1 cellular context compared by ENCODE assay signal in the genomic region with DNA sequence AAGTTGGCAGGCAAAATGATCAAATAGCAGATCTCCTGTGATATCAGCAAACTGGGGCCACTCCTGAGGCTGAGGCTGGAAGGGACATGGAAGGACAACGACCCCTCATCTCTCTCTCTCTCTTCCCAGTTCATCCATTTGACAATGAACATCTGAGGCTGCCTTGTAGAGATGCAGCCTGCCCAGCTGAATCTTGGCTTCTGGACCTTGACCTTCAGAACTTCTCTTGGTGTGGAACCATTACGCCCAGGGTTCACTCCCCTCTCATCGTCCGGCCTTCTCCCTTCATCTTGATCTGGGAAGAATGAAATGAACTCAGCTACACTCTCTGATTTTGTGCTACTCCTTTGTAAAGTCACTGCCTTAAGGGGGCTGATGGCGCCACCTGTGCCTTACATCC.
TF ChIP-seq lines count a peak whose summit lies in the region.

No MANE protein-coding gene starts in this region.

TF ChIP-seq in IMR-90, 13 proteins besides CTCF, POLR2A, EP300 and RAD21 (continued from another document):
- no peak for TF ChIP-seq SMC3 (IDR thresholded peaks at IDR 0.05; ENCODE audit: low read depth, low read length)
- TF ChIP-seq BHLHE40 (IDR thresholded peaks at IDR 0.05; ENCODE audit: low read depth, low read length) = no peak
- no peak for TF ChIP-seq CEBPB (IDR thresholded peaks at IDR 0.05; ENCODE audit: low read depth, low read length)
- no peak for TF ChIP-seq MAZ (IDR thresholded peaks at IDR 0.05; ENCODE audit: borderline replicate concordance, low read depth, low read length)
- no peak for TF ChIP-seq RFX5 (IDR thresholded peaks at IDR 0.05; ENCODE audit: low read depth, low read length)
- TF ChIP-seq RCOR1 (IDR thresholded peaks at IDR 0.05; ENCODE audit: insufficient replicate concordance, low read length) = no peak
- no peak for TF ChIP-seq CHD1 (IDR thresholded peaks at IDR 0.05; ENCODE audit: low read depth, low read length)
- TF ChIP-seq, protein P1, sequence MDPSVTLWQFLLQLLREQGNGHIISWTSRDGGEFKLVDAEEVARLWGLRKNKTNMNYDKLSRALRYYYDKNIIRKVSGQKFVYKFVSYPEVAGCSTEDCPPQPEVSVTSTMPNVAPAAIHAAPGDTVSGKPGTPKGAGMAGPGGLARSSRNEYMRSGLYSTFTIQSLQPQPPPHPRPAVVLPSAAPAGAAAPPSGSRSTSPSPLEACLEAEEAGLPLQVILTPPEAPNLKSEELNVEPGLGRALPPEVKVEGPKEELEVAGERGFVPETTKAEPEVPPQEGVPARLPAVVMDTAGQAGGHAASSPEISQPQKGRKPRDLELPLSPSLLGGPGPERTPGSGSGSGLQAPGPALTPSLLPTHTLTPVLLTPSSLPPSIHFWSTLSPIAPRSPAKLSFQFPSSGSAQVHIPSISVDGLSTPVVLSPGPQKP (IDR thresholded peaks at IDR 0.05; ENCODE audit: borderline replicate concordance, low read depth, low read length) = no peak
- TF ChIP-seq, protein P2, sequence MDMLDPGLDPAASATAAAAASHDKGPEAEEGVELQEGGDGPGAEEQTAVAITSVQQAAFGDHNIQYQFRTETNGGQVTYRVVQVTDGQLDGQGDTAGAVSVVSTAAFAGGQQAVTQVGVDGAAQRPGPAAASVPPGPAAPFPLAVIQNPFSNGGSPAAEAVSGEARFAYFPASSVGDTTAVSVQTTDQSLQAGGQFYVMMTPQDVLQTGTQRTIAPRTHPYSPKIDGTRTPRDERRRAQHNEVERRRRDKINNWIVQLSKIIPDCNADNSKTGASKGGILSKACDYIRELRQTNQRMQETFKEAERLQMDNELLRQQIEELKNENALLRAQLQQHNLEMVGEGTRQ (IDR thresholded peaks at IDR 0.05; ENCODE audit: low read depth, low read length) = no peak
- TF ChIP-seq MXI1 (IDR thresholded peaks at IDR 0.05; ENCODE audit: borderline replicate concordance, low read depth, low read length) = no peak
- no peak for TF ChIP-seq MAFK (IDR thresholded peaks at IDR 0.05; ENCODE audit: low read depth, low read length)
